8 cellular contexts compared by ENCODE assay signal in the genomic region with DNA sequence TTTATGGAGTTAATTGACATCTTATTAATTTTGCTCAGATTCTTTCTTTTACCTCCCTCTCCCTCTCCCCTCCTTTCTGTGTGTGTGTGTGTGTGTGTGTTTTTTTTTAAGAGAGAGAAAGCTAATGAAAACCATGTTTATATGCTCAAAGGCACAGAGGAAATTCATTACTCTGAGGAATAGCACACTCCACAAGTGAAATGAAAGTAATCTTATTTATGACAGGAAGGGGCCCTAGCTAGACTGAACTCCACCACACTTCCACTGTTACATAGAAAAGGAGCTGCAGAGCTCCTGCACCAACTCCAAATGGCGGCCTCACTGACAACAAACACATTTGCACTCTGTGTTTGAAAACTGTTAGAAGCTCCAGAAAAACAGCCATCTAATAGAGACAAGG.
DNase-seq lines count a peak whose midpoint lies in the region; ATAC-seq, FAIRE-seq and TF ChIP-seq lines count a peak whose summit lies in the region.

No MANE protein-coding gene starts in this region.

- WGBS in hepatocyte (ENCODE audit: low lambda C conversion rate, missing lambda C conversion rate), result 52% methylated on average over 1 of the region's 1 CpG
- 60 to 79% methylated on average over 1 of the region's 1 CpG for WGBS in esophagus squamous epithelium, 2 donors

- H3K9me2 ChIP-seq in hepatocyte (replicated peaks; ENCODE audit: insufficient read depth), result no peaks in the 10 kb centered on the region

- H3K4me3 ChIP-seq in hepatocyte (no peak overlapping the region), esophagus squamous epithelium (no peak overlapping the region)

- H3K9me3 ChIP-seq in hepatocyte (ENCODE audit: low read depth), result no peaks in the 10 kb centered on the region
- no peaks in the 10 kb centered on the region for H3K9me3 ChIP-seq in esophagus squamous epithelium

- H3K27me3 ChIP-seq in hepatocyte (no peaks in the 10 kb centered on the region), esophagus squamous epithelium (no peaks in the 10 kb centered on the region)

- peak; percentile 81 for ATAC-seq in GM21737 (IDR thresholded peaks at IDR 0.05; ENCODE audit: unreplicated experiment)

- TF ChIP-seq CTCF in hepatocyte (IDR thresholded peaks at IDR 0.05; ENCODE audit: poor library complexity) (no peak), esophagus squamous epithelium (IDR thresholded peaks at IDR 0.05) (no peak)

- H3K27ac ChIP-seq in hepatocyte (peak overlapping the region; percentile 77), esophagus squamous epithelium (peak overlapping the region in 2 of 4 donors; percentile 22 to 36)

- no peak for DNase-seq in GM12892 (ENCODE audit: insufficient read length)
- peak; percentile 20 for DNase-seq in SK-N-DZ (ENCODE audit: low spot score)
- DNase-seq in hepatocyte (ENCODE audit: low spot score), result peak; percentile 34
- no peak for DNase-seq in NCI-H128 (lab: John Stamatoyannopoulos, UW; ENCODE audit: unreplicated experiment)
- no peak for DNase-seq in esophagus squamous epithelium (lab: John Stamatoyannopoulos, UW)
- DNase-seq in COLO829 (ENCODE audit: low spot score), result no peak
- DNase-seq in HEK293T (ENCODE audit: extremely low spot score), result no peak

- no peaks in the 10 kb centered on the region for H4K20me1 ChIP-seq in hepatocyte (ENCODE audit: insufficient read depth, poor library complexity, severe bottlenecking)

- TF ChIP-seq POLR2A in GM12892 (IDR thresholded peaks at IDR 0.05; ENCODE audit: low read depth, low read length) (no peak), esophagus squamous epithelium (IDR thresholded peaks at IDR 0.05) (no peak)

- H2AFZ ChIP-seq in hepatocyte, result no peak overlapping the region

- peak; percentile 44 for FAIRE-seq in GM12892 (lab: Jason Lieb, UNC)

- H3K36me3 ChIP-seq in hepatocyte (replicated peaks; ENCODE audit: insufficient read depth, low read depth) (no peaks in the 10 kb centered on the region), esophagus squamous epithelium (no peaks in the 10 kb centered on the region)

- H3K4me2 ChIP-seq in hepatocyte, result peak overlapping the region; percentile 58

- intact Hi-C loops in esophagus squamous epithelium (cut with DNase I), result no loop called here

- CTCF ChIA-PET in HEK293T (lab: Yijun Ruan, JAX), result interaction anchor here (1.0 kb wide), 2 partner anchors 1220 to 1221 kb away, joined by 4 read pairs; no protein-coding TSS in a partner anchor

- H3K4me1 ChIP-seq in hepatocyte (ENCODE audit: insufficient read depth) (peaks cover 66% of the 10 kb centered on the region), esophagus squamous epithelium (peaks cover 0 to 22% (median 0%) of the 10 kb centered on the region in 3 donors)

- POLR2A ChIA-PET in HEK293T (lab: Yijun Ruan, JAX), result no interaction called here

- no peaks in the 10 kb centered on the region for H3K79me2 ChIP-seq in hepatocyte

TF ChIP-seq in HEK293T, 16 proteins besides CTCF, POLR2A, EP300 and RAD21:
- no peak for TF ChIP-seq FOXA1 (IDR thresholded peaks at IDR 0.05)
- TF ChIP-seq NFRKB (IDR thresholded peaks at IDR 0.05), result no peak
- TF ChIP-seq TARDBP (IDR thresholded peaks at IDR 0.05), result no peak
- no peak for TF ChIP-seq ARNT (IDR thresholded peaks at IDR 0.05)
- TF ChIP-seq BHLHE40 (IDR thresholded peaks at IDR 0.05; ENCODE audit: borderline replicate concordance), result no peak
- TF ChIP-seq LEF1 (IDR thresholded peaks at IDR 0.05; ENCODE audit: borderline replicate concordance), result no peak
- TF ChIP-seq, protein P1, sequence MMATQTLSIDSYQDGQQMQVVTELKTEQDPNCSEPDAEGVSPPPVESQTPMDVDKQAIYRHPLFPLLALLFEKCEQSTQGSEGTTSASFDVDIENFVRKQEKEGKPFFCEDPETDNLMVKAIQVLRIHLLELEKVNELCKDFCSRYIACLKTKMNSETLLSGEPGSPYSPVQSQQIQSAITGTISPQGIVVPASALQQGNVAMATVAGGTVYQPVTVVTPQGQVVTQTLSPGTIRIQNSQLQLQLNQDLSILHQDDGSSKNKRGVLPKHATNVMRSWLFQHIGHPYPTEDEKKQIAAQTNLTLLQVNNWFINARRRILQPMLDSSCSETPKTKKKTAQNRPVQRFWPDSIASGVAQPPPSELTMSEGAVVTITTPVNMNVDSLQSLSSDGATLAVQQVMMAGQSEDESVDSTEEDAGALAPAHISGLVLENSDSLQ (IDR thresholded peaks at IDR 0.05), result no peak
- TF ChIP-seq L3MBTL2 (conservative IDR thresholded peaks at IDR 0.05), result no peak
- TF ChIP-seq FOXM1 (IDR thresholded peaks at IDR 0.05; ENCODE audit: borderline replicate concordance), result no peak
- TF ChIP-seq SP1 (IDR thresholded peaks at IDR 0.05), result no peak
- TF ChIP-seq FOXK2 (IDR thresholded peaks at IDR 0.05), result no peak
- TF ChIP-seq HDGF (IDR thresholded peaks at IDR 0.05; ENCODE audit: borderline replicate concordance), result no peak
- TF ChIP-seq ELF4 (IDR thresholded peaks at IDR 0.05), result no peak
- TF ChIP-seq CTBP1 (IDR thresholded peaks at IDR 0.05; ENCODE audit: borderline replicate concordance), result no peak
- TF ChIP-seq ZNF384 (IDR thresholded peaks at IDR 0.05), result no peak

Comparison
In these comparisons a context has a peak if more than half of its experiments do, and no peak if none do; other contexts are left out.
1. DNase-seq: peak in SK-N-DZ (single experiment) and hepatocyte (single experiment); none in GM12892 (single experiment), NCI-H128 (single experiment), esophagus squamous epithelium (single experiment), COLO829 (single experiment) and HEK293T (single experiment).